In genomic region chr9:38445154-38446043, GRCh38 we compare ENCODE assay signal across 1 cellular context.
TF ChIP-seq lines count a peak whose summit lies in the region.

No MANE protein-coding gene starts in this region.

TF ChIP-seq in GM12878, 131 proteins besides CTCF, POLR2A, EP300 and RAD21 (continued from another document):
- TF ChIP-seq BMI1 (IDR thresholded peaks at IDR 0.05; ENCODE audit: borderline replicate concordance) (no peak), IKZF1 (conservative IDR thresholded peaks at IDR 0.05) (peak; percentile 89), MTA2 (IDR thresholded peaks at IDR 0.05; ENCODE audit: low read depth) (peak; percentile 39; the same call in 1 of the 2 replicates), IRF4 (IDR thresholded peaks at IDR 0.05; ENCODE audit: low read depth, low read length) (0 out of 2 replicates have a peak, but pooled peaks have one; percentile 44), KAT2A (conservative IDR thresholded peaks at IDR 0.05; ENCODE audit: control insufficient read depth, low read depth, low read length) (no peak), RELB (IDR thresholded peaks at IDR 0.05; ENCODE audit: low read depth) (peak; percentile 46), JUNB (IDR thresholded peaks at IDR 0.05) (no peak), IKZF2 (IDR thresholded peaks at IDR 0.05) (peak; percentile 81)
